ENCODE assay signal across 8 cellular contexts in the genomic region with DNA sequence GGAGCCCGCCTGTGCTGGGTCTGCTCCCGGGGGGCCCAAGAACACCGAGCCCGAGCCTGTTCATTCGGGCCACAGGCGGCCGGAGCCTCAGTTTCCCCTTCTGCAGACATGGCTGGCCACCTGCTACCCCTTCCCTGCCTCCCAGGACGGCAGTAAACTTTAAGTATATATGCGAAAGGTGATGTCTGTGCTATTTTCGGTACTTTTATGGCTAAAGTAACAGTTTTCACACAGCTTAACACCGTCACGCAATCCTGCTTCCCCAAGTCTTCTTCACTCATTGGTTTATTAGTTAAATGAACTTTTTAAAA. TPM values are rescaled to one million over a fixed set of nuclear protein-coding genes. Genes with fewer than 3 reads are reported as not detected.
DNase-seq lines count a peak whose midpoint lies in the region; ATAC-seq, FAIRE-seq and TF ChIP-seq lines count a peak whose summit lies in the region.

No MANE protein-coding gene starts in this region.

- in situ Hi-C loops in HepG2 (cut with HindIII; ENCODE audit: extremely low pct_ligation_motif_present, low pct_unique_long_range_greater_than_20kb) = no loop called here

- no peak overlapping the region for H3K4me3 Mint-ChIP-seq in activated naive CD8-positive, alpha-beta T cell treated with anti-CD3 and anti-CD28 coated beads, Interleukin-2, amount 10 ng/mL, durations not matched to agents 7 days and 5 days

- H3K27me3 Mint-ChIP-seq in activated naive CD8-positive, alpha-beta T cell treated with anti-CD3 and anti-CD28 coated beads, Interleukin-2, amount 10 ng/mL, durations not matched to agents 7 days and 5 days = no peaks in the 10 kb centered on the region

- H3K4me1 Mint-ChIP-seq in activated naive CD8-positive, alpha-beta T cell treated with anti-CD3 and anti-CD28 coated beads, Interleukin-2, amount 10 ng/mL, durations not matched to agents 7 days and 5 days = peaks cover 8% of the 10 kb centered on the region

- FAIRE-seq in HepG2 (lab: Jason Lieb, UNC) = no peak

- peak overlapping the region; percentile 75 for H3K4me2 ChIP-seq in HepG2 (ENCODE audit: low read depth, low read length)

- under 1% methylated on average over 11 of the region's 12 CpGs for WGBS in HepG2 (ENCODE audit: low lambda C conversion rate)
- WGBS in aorta, 2 donors = 3% methylated on average over 12 of the region's 12 CpGs

- peak overlapping the region; percentile 93 for H3K9ac ChIP-seq in HepG2 (ENCODE audit: insufficient read depth, low read depth, low read length)

- intact Hi-C loops in HepG2 (cut with micrococcal nuclease; ENCODE audit: unreplicated experiment) = loop anchor here (10.0 kb wide), 1 partner anchor 143 kb away; a partner anchor contains a TSS
- intact Hi-C loops in aorta (cut with DNase I) = loop anchor here (5.0 to 10.0 kb wide), 2 partner anchors 63 to 65 kb away; a partner anchor contains a TSS

- TF ChIP-seq EP300 in HepG2 (IDR thresholded peaks at IDR 0.05; ENCODE audit: low read depth in 2 of 2, low read length in 2 of 2) (no peak), HepG2 (CRISPR knock-in tag; IDR thresholded peaks at IDR 0.05; ENCODE audit: borderline replicate concordance) (no peak)

- peak overlapping the region; percentile 70 for H3K27ac ChIP-seq in HepG2 (ENCODE audit: extremely low read length, insufficient read depth, low read length)
- no peak overlapping the region for H3K27ac ChIP-seq in aorta (ENCODE audit: low read depth in 1 of 2, low read length in 2 of 2)

- CTCF ChIA-PET in HepG2 (lab: Yijun Ruan, JAX; ENCODE audit: low intra/inter-chr PET ratio, low total read pairs) = no interaction called here

- no peak for DNase-seq in activated naive CD8-positive, alpha-beta T cell treated with anti-CD3 and anti-CD28 coated beads, Interleukin-2, amount 10 ng/mL, durations not matched to agents 7 days and 5 days
- DNase-seq in HepG2 (ENCODE audit: low spot score) (no peak), aorta (no peak), NCI-H526 treated with DMSO at 0.1 percent for 48 hours (lab: John Stamatoyannopoulos, UW) (no peak), NCI-H226 (no peak)

- peak overlapping the region; percentile 92 to 95 (median 95) for H3K4me3 ChIP-seq in HepG2 (replicated peaks in 1 of 3; ENCODE audit: insufficient read depth in 1 of 3, low read depth in 2 of 3, low read length in 3 of 3)
- peak overlapping the region; percentile 88 to 95 for H3K4me3 ChIP-seq in aorta (ENCODE audit: low read length in 2 of 2)

- no peaks in the 10 kb centered on the region for H3K9me3 Mint-ChIP-seq in activated naive CD8-positive, alpha-beta T cell treated with anti-CD3 and anti-CD28 coated beads, Interleukin-2, amount 10 ng/mL, durations not matched to agents 7 days and 5 days

- H3K27me3 ChIP-seq in HepG2 (ENCODE audit: control insufficient read depth in 1 of 2, insufficient read depth in 2 of 2, low read length in 2 of 2) (no peaks in the 10 kb centered on the region), aorta (ENCODE audit: control insufficient read depth in 1 of 2, insufficient read depth in 2 of 2, low read length in 1 of 2) (no peaks in the 10 kb centered on the region)

- H3K9me3 ChIP-seq in HepG2 (ENCODE audit: low read length) = no peaks in the 10 kb centered on the region
- H3K9me3 ChIP-seq in aorta (ENCODE audit: control insufficient read depth, low read length) = no peaks in the 10 kb centered on the region

- peak overlapping the region; percentile 93 for H3K27ac Mint-ChIP-seq in activated naive CD8-positive, alpha-beta T cell treated with anti-CD3 and anti-CD28 coated beads, Interleukin-2, amount 10 ng/mL, durations not matched to agents 7 days and 5 days

- TSS peak; percentile 54 for BruUV-seq in HepG2 (replicated peaks; lab: Mats Ljungman, UMichigan)

- ATAC-seq in GM18873 (IDR thresholded peaks at IDR 0.05; ENCODE audit: low FRiP score, unreplicated experiment) (peak; percentile 4), HG03066 (IDR thresholded peaks at IDR 0.05; ENCODE audit: low read depth, unreplicated experiment) (peak; percentile 4), HepG2 (no peak), aorta (ENCODE audit: low FRiP score) (no peak), HG03439 (IDR thresholded peaks at IDR 0.05; ENCODE audit: unreplicated experiment) (no peak)
- peak; percentile 1 for ATAC-seq in activated naive CD8-positive, alpha-beta T cell treated with anti-CD3 and anti-CD28 coated beads, Interleukin-2, amount 10 ng/mL, durations not matched to agents 7 days and 5 days (ENCODE audit: low read depth)

- TF ChIP-seq POLR2A in HepG2 (IDR thresholded peaks at IDR 0.05; ENCODE audit: insufficient read depth in 1 of 2, low read depth in 2 of 2, low read length in 2 of 2) = no peak; a peak in 1 of 4 replicates

- H3K79me2 ChIP-seq in HepG2 (ENCODE audit: insufficient read depth, low read length) = peaks cover 25% of the 10 kb centered on the region

- H2AFZ ChIP-seq in HepG2 (ENCODE audit: low read length) = peak overlapping the region; percentile 58

- H3K36me3 ChIP-seq in HepG2 (replicated peaks in 1 of 2; ENCODE audit: control insufficient read depth in 1 of 2, insufficient read depth in 2 of 2, low read length in 2 of 2) = peaks cover 4 to 7% of the 10 kb centered on the region in 2 experiments; a peak in 4 of 5 replicates
- H3K36me3 ChIP-seq in aorta (ENCODE audit: control insufficient read depth in 1 of 2, insufficient read depth in 2 of 2, low read length in 1 of 2) = no peaks in the 10 kb centered on the region

- H3K36me3 Mint-ChIP-seq in activated naive CD8-positive, alpha-beta T cell treated with anti-CD3 and anti-CD28 coated beads, Interleukin-2, amount 10 ng/mL, durations not matched to agents 7 days and 5 days = peaks cover 10% of the 10 kb centered on the region

- TF ChIP-seq CTCF in HepG2 (CRISPR knock-in tag; IDR thresholded peaks at IDR 0.05) = no peak

- TF ChIP-seq RAD21 in HepG2 (CRISPR knock-in tag; IDR thresholded peaks at IDR 0.05) = no peak

- H3K4me1 ChIP-seq in HepG2 (ENCODE audit: insufficient read depth, low read length) (peaks cover 62% of the 10 kb centered on the region), aorta (ENCODE audit: control insufficient read depth in 1 of 2, insufficient read depth in 2 of 2, low read length in 2 of 2) (peaks cover 0 to 3% of the 10 kb centered on the region in 2 donors)

- POLR2A ChIA-PET in activated naive CD8-positive, alpha-beta T cell treated with anti-CD3 and anti-CD28 coated beads, Interleukin-2, amount 10 ng/mL, durations not matched to agents 7 days and 5 days (lab: Charles Lee) = interaction anchor here (0.7 to 2.3 kb wide), 12 partner anchors 9 to 793 kb away, joined by 3 to 13 read pairs (median 6); a partner anchor contains a TSS
- POLR2A ChIA-PET in HepG2 (lab: Yijun Ruan, JAX) = interaction anchor here (1.4 to 2.5 kb wide), 4 partner anchors 9 to 65 kb away, joined by 5 to 10 read pairs (median 6); a partner anchor contains a TSS

- H4K20me1 ChIP-seq in HepG2 (ENCODE audit: insufficient read depth, low read length) = no peaks in the 10 kb centered on the region

TF ChIP-seq in HepG2, 621 proteins besides CTCF, POLR2A, EP300 and RAD21 (continues in another document):
- TF ChIP-seq AGO2 (optimal IDR thresholded peaks at IDR 0.05; ENCODE audit: low read depth, low read length) (no peak), HOXD1 (CRISPR knock-in tag; IDR thresholded peaks at IDR 0.05) (no peak), SP5 (CRISPR knock-in tag; IDR thresholded peaks at IDR 0.05; ENCODE audit: borderline replicate concordance, low read depth) (no peak), ZNF256 (CRISPR knock-in tag; conservative IDR thresholded peaks at IDR 0.05) (0 out of 2 replicates have a peak, but pooled peaks have one; percentile 2)
- TF ChIP-seq, protein P1, sequence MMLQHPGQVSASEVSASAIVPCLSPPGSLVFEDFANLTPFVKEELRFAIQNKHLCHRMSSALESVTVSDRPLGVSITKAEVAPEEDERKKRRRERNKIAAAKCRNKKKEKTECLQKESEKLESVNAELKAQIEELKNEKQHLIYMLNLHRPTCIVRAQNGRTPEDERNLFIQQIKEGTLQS (CRISPR knock-in tag; IDR thresholded peaks at IDR 0.05) = no peak
- TF ChIP-seq, protein P2, sequence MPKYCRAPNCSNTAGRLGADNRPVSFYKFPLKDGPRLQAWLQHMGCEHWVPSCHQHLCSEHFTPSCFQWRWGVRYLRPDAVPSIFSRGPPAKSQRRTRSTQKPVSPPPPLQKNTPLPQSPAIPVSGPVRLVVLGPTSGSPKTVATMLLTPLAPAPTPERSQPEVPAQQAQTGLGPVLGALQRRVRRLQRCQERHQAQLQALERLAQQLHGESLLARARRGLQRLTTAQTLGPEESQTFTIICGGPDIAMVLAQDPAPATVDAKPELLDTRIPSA (CRISPR knock-in tag; IDR thresholded peaks at IDR 0.05; ENCODE audit: borderline replicate concordance) = no peak

RNA-seq across cellular contexts. Expression of a gene that starts 0.5 kb away (rescaled TPM):
- total RNA-seq in activated naive CD8-positive, alpha-beta T cell treated with anti-CD3 and anti-CD28 coated beads, Interleukin-2, amount 10 ng/mL, durations not matched to agents 7 days and 5 days = 10 to 100 TPM; 49.8 to 52.8 TPM
- 29.4 and 30.2 TPM in 2 replicates for total RNA-seq in HepG2 (2016; rRNA removed; fragmentation: Illumina TruSeq; extraction: Trizol)
- total RNA-seq in HepG2 (2016; cell fraction: cytosol; rRNA removed; fragmentation: Illumina TruSeq; extraction: Trizol; ENCODE audit: low read depth) = 3.3 and 3.7 TPM in 2 replicates
- total RNA-seq in HepG2 (2016; cell fraction: insoluble cytoplasmic fraction; rRNA removed; fragmentation: Illumina TruSeq; extraction: Trizol) = 27.8 and 32.4 TPM in 2 replicates
- 4.8 and 6.7 TPM in 2 replicates for total RNA-seq in HepG2 (2016; cell fraction: membrane; rRNA removed; fragmentation: Illumina TruSeq; extraction: Trizol)
- total RNA-seq in HepG2 (2016; cell fraction: nucleus; rRNA removed; fragmentation: Illumina TruSeq; extraction: Trizol) = 50.0 and 57.1 TPM in 2 replicates
- polyA plus RNA-seq in HepG2 (2011; rRNA removed) = 10.3 and 14.5 TPM in 2 replicates
- polyA plus RNA-seq in HepG2 (2011; cell fraction: cytosol; rRNA removed) = 2.8 and 3.1 TPM in 2 replicates
- 27.8 and 35.7 TPM in 2 replicates for polyA plus RNA-seq in HepG2 (2011; cell fraction: nucleus; rRNA removed)
- 11.4 and 14.0 TPM in 2 replicates for polyA plus RNA-seq in HepG2 (2012)
- 0.96 and 0.99 TPM in 2 replicates for polyA plus RNA-seq in HepG2 (2016; cell fraction: cytosol; fragmentation: Illumina TruSeq; extraction: Trizol; ENCODE audit: low read depth)
- 18.2 and 19.3 TPM in 2 replicates for polyA plus RNA-seq in HepG2 (2016; cell fraction: insoluble cytoplasmic fraction; fragmentation: Illumina TruSeq; extraction: Trizol; ENCODE audit: low read depth)
- 1.6 and 2.5 TPM in 2 replicates for polyA plus RNA-seq in HepG2 (2016; cell fraction: membrane; fragmentation: Illumina TruSeq; extraction: Trizol; ENCODE audit: low read depth)
- 66.0 and 68.6 TPM in 2 replicates for polyA plus RNA-seq in HepG2 (2016; cell fraction: nucleus; fragmentation: Illumina TruSeq; extraction: Trizol; ENCODE audit: insufficient read depth, low read depth)
- 6.6 and 8.6 TPM in 2 replicates for polyA minus RNA-seq in HepG2 (2011; rRNA and poly(A)+ RNA removed; ENCODE audit: low replicate concordance)
- polyA minus RNA-seq in HepG2 (2011; cell fraction: cytosol; rRNA and poly(A)+ RNA removed) = 3.4 and 6.6 TPM in 2 replicates
- 50.8 and 60.5 TPM in 2 replicates for polyA minus RNA-seq in HepG2 (2011; cell fraction: nucleus; rRNA and poly(A)+ RNA removed)
- total RNA-seq in aorta = 10 to 100 TPM; 29.3 to 41.2 TPM
- polyA plus RNA-seq in aorta = 10 to 100 TPM; 25.3 to 56.3 TPM

Comparison
In these comparisons a context has a peak if more than half of its experiments do, and no peak if none do; other contexts are left out.
1. ATAC-seq: peak in GM18873 (single experiment), HG03066 (single experiment) and activated naive CD8-positive, alpha-beta T cell treated with anti-CD3 and anti-CD28 coated beads, Interleukin-2, amount 10 ng/mL, durations not matched to agents 7 days and 5 days (single experiment); none in HepG2 (single experiment), aorta (single experiment) and HG03439 (single experiment).